In the genomic region with DNA sequence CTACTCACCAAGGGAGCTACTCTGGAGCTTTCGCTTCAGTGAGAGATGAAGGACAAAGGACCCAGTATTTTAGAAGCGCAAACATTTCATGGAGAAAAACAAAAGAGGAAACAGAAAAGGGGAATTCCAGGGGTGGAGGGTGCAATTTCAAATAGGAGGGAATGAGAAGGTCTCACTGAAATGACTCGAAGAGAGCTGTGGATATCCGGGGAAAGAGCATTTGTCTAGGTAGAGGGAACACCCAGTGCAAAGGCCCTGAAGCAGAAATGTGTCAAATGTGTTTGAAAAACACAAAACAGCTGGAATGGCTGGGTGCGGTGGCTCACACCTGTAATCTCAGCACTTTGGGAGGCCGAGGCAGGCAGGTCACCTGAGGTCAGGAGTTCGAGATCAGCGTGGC, we compare ENCODE assay signal across 1 cellular context.
TF ChIP-seq lines count a peak whose summit lies in the region.

No MANE protein-coding gene starts in this region.

TF ChIP-seq in K562, 482 proteins besides CTCF, POLR2A, EP300 and RAD21:
- TF ChIP-seq POLR3G (IDR thresholded peaks at IDR 0.05; ENCODE audit: extremely low read depth, insufficient read length, insufficient replicate concordance) (no peak), ZBTB8A (IDR thresholded peaks at IDR 0.05; ENCODE audit: partially characterized antibody) (no peak), RFX1 (IDR thresholded peaks at IDR 0.05) (no peak), HNRNPUL1 (IDR thresholded peaks at IDR 0.05; ENCODE audit: low read length) (no peak), FOXM1 (IDR thresholded peaks at IDR 0.05; ENCODE audit: low read depth) (no peak), FOXM1 (CRISPR knock-in tag; IDR thresholded peaks at IDR 0.05; ENCODE audit: low read depth) (no peak), NRF1 (conservative IDR thresholded peaks at IDR 0.05 in 1 of 2, IDR thresholded peaks at IDR 0.05 in 1 of 2) (no peak)
- TF ChIP-seq, protein P1, sequence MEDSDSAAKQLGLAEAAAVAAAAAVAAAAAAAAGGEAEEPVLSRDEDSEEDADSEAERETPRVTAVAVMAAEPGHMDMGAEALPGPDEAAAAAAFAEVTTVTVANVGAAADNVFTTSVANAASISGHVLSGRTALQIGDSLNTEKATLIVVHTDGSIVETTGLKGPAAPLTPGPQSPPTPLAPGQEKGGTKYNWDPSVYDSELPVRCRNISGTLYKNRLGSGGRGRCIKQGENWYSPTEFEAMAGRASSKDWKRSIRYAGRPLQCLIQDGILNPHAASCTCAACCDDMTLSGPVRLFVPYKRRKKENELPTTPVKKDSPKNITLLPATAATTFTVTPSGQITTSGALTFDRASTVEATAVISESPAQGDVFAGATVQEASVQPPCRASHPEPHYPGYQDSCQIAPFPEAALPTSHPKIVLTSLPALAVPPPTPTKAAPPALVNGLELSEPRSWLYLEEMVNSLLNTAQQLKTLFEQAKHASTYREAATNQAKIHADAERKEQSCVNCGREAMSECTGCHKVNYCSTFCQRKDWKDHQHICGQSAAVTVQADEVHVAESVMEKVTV (CRISPR knock-in tag; IDR thresholded peaks at IDR 0.05) = no peak
- TF ChIP-seq, protein P2, sequence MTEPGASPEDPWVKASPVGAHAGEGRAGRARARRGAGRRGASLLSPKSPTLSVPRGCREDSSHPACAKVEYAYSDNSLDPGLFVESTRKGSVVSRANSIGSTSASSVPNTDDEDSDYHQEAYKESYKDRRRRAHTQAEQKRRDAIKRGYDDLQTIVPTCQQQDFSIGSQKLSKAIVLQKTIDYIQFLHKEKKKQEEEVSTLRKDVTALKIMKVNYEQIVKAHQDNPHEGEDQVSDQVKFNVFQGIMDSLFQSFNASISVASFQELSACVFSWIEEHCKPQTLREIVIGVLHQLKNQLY (CRISPR knock-in tag; conservative IDR thresholded peaks at IDR 0.05) = no peak
- TF ChIP-seq, protein P3, sequence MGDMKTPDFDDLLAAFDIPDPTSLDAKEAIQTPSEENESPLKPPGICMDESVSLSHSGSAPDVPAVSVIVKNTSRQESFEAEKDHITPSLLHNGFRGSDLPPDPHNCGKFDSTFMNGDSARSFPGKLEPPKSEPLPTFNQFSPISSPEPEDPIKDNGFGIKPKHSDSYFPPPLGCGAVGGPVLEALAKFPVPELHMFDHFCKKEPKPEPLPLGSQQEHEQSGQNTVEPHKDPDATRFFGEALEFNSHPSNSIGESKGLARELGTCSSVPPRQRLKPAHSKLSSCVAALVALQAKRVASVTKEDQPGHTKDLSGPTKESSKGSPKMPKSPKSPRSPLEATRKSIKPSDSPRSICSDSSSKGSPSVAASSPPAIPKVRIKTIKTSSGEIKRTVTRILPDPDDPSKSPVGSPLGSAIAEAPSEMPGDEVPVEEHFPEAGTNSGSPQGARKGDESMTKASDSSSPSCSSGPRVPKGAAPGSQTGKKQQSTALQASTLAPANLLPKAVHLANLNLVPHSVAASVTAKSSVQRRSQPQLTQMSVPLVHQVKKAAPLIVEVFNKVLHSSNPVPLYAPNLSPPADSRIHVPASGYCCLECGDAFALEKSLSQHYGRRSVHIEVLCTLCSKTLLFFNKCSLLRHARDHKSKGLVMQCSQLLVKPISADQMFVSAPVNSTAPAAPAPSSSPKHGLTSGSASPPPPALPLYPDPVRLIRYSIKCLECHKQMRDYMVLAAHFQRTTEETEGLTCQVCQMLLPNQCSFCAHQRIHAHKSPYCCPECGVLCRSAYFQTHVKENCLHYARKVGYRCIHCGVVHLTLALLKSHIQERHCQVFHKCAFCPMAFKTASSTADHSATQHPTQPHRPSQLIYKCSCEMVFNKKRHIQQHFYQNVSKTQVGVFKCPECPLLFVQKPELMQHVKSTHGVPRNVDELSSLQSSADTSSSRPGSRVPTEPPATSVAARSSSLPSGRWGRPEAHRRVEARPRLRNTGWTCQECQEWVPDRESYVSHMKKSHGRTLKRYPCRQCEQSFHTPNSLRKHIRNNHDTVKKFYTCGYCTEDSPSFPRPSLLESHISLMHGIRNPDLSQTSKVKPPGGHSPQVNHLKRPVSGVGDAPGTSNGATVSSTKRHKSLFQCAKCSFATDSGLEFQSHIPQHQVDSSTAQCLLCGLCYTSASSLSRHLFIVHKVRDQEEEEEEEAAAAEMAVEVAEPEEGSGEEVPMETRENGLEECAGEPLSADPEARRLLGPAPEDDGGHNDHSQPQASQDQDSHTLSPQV (IDR thresholded peaks at IDR 0.05) = no peak
